In genomic region chr5:400282-401215, GRCh38 we compare ENCODE assay signal across 8 cellular contexts.
DNase-seq lines count a peak whose midpoint lies in the region; ATAC-seq, FAIRE-seq and TF ChIP-seq lines count a peak whose summit lies in the region.

No MANE protein-coding gene starts in this region.

- no peak overlapping the region for H3K9ac ChIP-seq in rectal smooth muscle tissue (ENCODE audit: low read length)

- H3K4me1 ChIP-seq in rectal smooth muscle tissue (ENCODE audit: control insufficient read depth, insufficient read depth, low read length) = no peaks in the 10 kb centered on the region

- no peak for DNase-seq in GM12865 (ENCODE audit: low read depth)
- DNase-seq in NCI-H510A (lab: John Stamatoyannopoulos, UW) = peak; percentile 95
- no peak for DNase-seq in midbrain (lab: John Stamatoyannopoulos, UW)
- DNase-seq in activated CD4-positive, alpha-beta T cell treated with anti-CD3 and anti-CD28 coated beads for 1 hour = no peak

- no peak for TF ChIP-seq CTCF in GM12865 (IDR thresholded peaks at IDR 0.05; ENCODE audit: insufficient read depth, low read depth, low read length, missing control alignments)

- no peaks in the 10 kb centered on the region for H3K36me3 ChIP-seq in rectal smooth muscle tissue (ENCODE audit: control insufficient read depth, insufficient read depth, low read length)

- no peaks in the 10 kb centered on the region for H3K27me3 ChIP-seq in rectal smooth muscle tissue (ENCODE audit: control insufficient read depth, insufficient read depth, low read length)

- peak; percentile 62 for FAIRE-seq in endometrium (lab: Jason Lieb, UNC)

- H3K4me3 ChIP-seq in GM12865 (ENCODE audit: low read depth, low read length) = peak overlapping the region; percentile 35
- peak overlapping the region; percentile 37 for H3K4me3 ChIP-seq in rectal smooth muscle tissue (ENCODE audit: low read length)

- ATAC-seq in GM21786 (IDR thresholded peaks at IDR 0.05; ENCODE audit: unreplicated experiment) (peak; percentile 20), GM21825 (IDR thresholded peaks at IDR 0.05; ENCODE audit: unreplicated experiment) (no peak)

- H3K27ac ChIP-seq in rectal smooth muscle tissue (ENCODE audit: low read depth, low read length) = peak overlapping the region; percentile 42
